36 cellular contexts compared by ENCODE assay signal in genomic region chr1:223225481-223225880, GRCh38.
"Had no signal": no experiment of that assay in that cellular context is flagged by ENCODE, and none has a peak within 500 bp of the region (broad histone marks: within the 10 kb centered on the region; RNA-seq: fewer than 3 reads in every experiment).

No MANE protein-coding gene starts in this region.

- H3K4me1 ChIP-seq: Peyer's patch had no signal

- FAIRE-seq: bronchial epithelial cell had no signal

- H3K27me3 Mint-ChIP-seq: activated CD4-positive, alpha-beta memory T cell treated with anti-CD3 and anti-CD28 coated beads for 36 hours; activated naive CD4-positive, alpha-beta T cell treated with anti-CD3 and anti-CD28 coated beads, Interleukin-2, amount 50 U/mL, for 24 hours; brain; T-helper 17 cell had no signal

- H3K36me3 ChIP-seq: Peyer's patch, SJSA1 had no signal

- H3K27ac Mint-ChIP-seq: activated B cell treated with CpG ODN at 0.5 μM for 24 hours; activated CD4-positive, alpha-beta memory T cell treated with anti-CD3 and anti-CD28 coated beads for 36 hours; activated naive CD4-positive, alpha-beta T cell treated with anti-CD3 and anti-CD28 coated beads, Interleukin-2, amount 50 U/mL, for 24 hours; brain; T-helper 17 cell had no signal

- H3K27ac ChIP-seq: KMS-11, Peyer's patch, SJSA1, VCaP had no signal

- H3K4me1 Mint-ChIP-seq: activated B cell treated with CpG ODN at 0.5 μM for 24 hours, brain had no signal

- H3K9me3 Mint-ChIP-seq: activated B cell treated with CpG ODN at 0.5 μM for 24 hours; activated CD4-positive, alpha-beta memory T cell treated with anti-CD3 and anti-CD28 coated beads for 36 hours; activated naive CD4-positive, alpha-beta T cell treated with anti-CD3 and anti-CD28 coated beads, Interleukin-2, amount 50 U/mL, for 24 hours; activated T-cell treated with anti-CD3 and anti-CD28 coated beads, Interleukin-2, amount 50 U/mL, for 4 hours had no signal

- H3K9ac ChIP-seq: KMS-11, SK-N-SH had no signal

- ATAC-seq: activated T-cell treated with anti-CD3 and anti-CD28 coated beads, Interleukin-2, amount 50 U/mL, for 4 hours; PC-3; T-cell; T-helper 17 cell had no signal

- H3K9me3 ChIP-seq: Peyer's patch, SJSA1, SK-N-SH had no signal

- H3K4me2 ChIP-seq: KMS-11, SK-N-SH had no signal

- H3K4me3 ChIP-seq: Peyer's patch, SJSA1 had no signal

- DNase-seq: activated B cell treated with CpG ODN at 0.5 μM for 24 hours; activated CD4-positive, alpha-beta memory T cell treated with anti-CD3 and anti-CD28 coated beads for 36 hours; activated CD4-positive, alpha-beta T cell treated with anti-CD3 and anti-CD28 coated beads for 4 hours; activated CD4-positive, alpha-beta T cell treated with anti-CD3 and anti-CD28 coated beads, Interleukin-2, amount 50 U/mL, for 1 hour; activated CD4-positive, CD25-positive, alpha-beta regulatory T cell treated with anti-CD3 and anti-CD28 coated beads, Interleukin-2, amount 50 U/mL, for 72 hours; activated gamma-delta T cell; activated naive CD4-positive, alpha-beta T cell treated with Interleukin-2 at 50 U/mL for 16 hours; activated T-cell treated with anti-CD3 and anti-CD28 coated beads for 4 hours; activated T-cell treated with anti-CD3 and anti-CD28 coated beads, Interleukin-2, amount 50 U/mL, for 4 hours; anterior cingulate cortex; caudate nucleus; NCI-H1092 treated with DMSO at 0.1 percent for 48 hours; NCI-H1417; NCI-H146; NCI-H187; NCI-H2029 treated with DMSO at 0.1 percent for 48 hours; NCI-H2107; NCI-H2171; NCI-H510A; NCI-H526; NCI-H748 treated with DMSO at 0.1 percent for 48 hours; NK-92 treated with Interleukin-12 subunit alpha and Interleukin-12 subunit beta, amount 100 ng/mL, for 24 hours; PC-3; Peyer's patch; RPMI8226; SHP77 treated with DMSO at 0.1 percent for 48 hours; SK-N-SH; T-helper 17 cell; T-helper 9 cell had no signal

- H3K27me3 ChIP-seq: Peyer's patch, SJSA1 had no signal

- H3K4me3 Mint-ChIP-seq: activated B cell treated with CpG ODN at 0.5 μM for 24 hours; activated CD4-positive, alpha-beta memory T cell treated with anti-CD3 and anti-CD28 coated beads for 36 hours; activated naive CD4-positive, alpha-beta T cell treated with anti-CD3 and anti-CD28 coated beads, Interleukin-2, amount 50 U/mL, for 24 hours; activated T-cell treated with anti-CD3 and anti-CD28 coated beads, Interleukin-2, amount 50 U/mL, for 4 hours; brain; T-cell; T-helper 17 cell had no signal
